ENCODE assay signal across 22 cellular contexts in genomic region chr12:116331876-116332275, GRCh38.
"Had no signal": no experiment of that assay in that cellular context is flagged by ENCODE, and none has a peak within 500 bp of the region (broad histone marks: within the 10 kb centered on the region; RNA-seq: fewer than 3 reads in every experiment).

No MANE protein-coding gene starts in this region.

- H3K4me3 ChIP-seq: gastroesophageal sphincter, heart left ventricle, hepatocyte, left lung, prostate gland, sigmoid colon, stomach, thyroid gland had no signal

- H3K4me3 Mint-ChIP-seq: effector memory CD8-positive, alpha-beta T cell; naive thymus-derived CD8-positive, alpha-beta T cell; nephron progenitor cell; type B pancreatic cell had no signal

- H3K27me3 ChIP-seq: gastroesophageal sphincter, heart left ventricle, hepatocyte, left lung, sigmoid colon, stomach, thyroid gland had no signal

- ATAC-seq: effector memory CD8-positive, alpha-beta T cell; gastroesophageal sphincter; heart left ventricle; left cardiac atrium; naive thymus-derived CD8-positive, alpha-beta T cell; right cardiac atrium had no signal

- H3K9me3 Mint-ChIP-seq: effector memory CD8-positive, alpha-beta T cell; type B pancreatic cell had no signal

- H3K4me1 ChIP-seq: prostate gland, sigmoid colon, stomach, thyroid gland had no signal

- H3K27ac ChIP-seq: heart left ventricle, hepatocyte, left lung, prostate gland, sigmoid colon, stomach, thyroid gland had no signal

- H3K27me3 Mint-ChIP-seq: naive thymus-derived CD8-positive, alpha-beta T cell had no signal

- H3K27ac Mint-ChIP-seq: effector memory CD8-positive, alpha-beta T cell; naive thymus-derived CD8-positive, alpha-beta T cell; nephron progenitor cell; type B pancreatic cell had no signal

- H3K4me2 ChIP-seq: hepatocyte had no signal

- H2AFZ ChIP-seq: hepatocyte had no signal

- H3K36me3 ChIP-seq: gastroesophageal sphincter, heart left ventricle, left lung, prostate gland, sigmoid colon, stomach, thyroid gland had no signal

- H3K9me3 ChIP-seq: gastroesophageal sphincter, heart left ventricle, left lung, prostate gland, sigmoid colon, stomach, thyroid gland had no signal

- H3K79me2 ChIP-seq: hepatocyte had no signal

- DNase-seq: cerebellar nuclear complex; cortex of kidney; effector memory CD8-positive, alpha-beta T cell; heart left ventricle; kidney; left cardiac atrium; left lung; mesendoderm; midbrain; naive thymus-derived CD8-positive, alpha-beta T cell; nephron progenitor cell; nucleus accumbens; right cardiac atrium; sigmoid colon; stimulated activated CD4-positive, alpha-beta T cell treated with anti-CD3 and anti-CD28 coated beads, Interleukin-2, amount 100 ng/mL, for 24 hours; stimulated activated naive CD4-positive, alpha-beta T cell treated with Interleukin-2 at 50 U/mL for 16 hours; stomach; thyroid gland had no signal
